ENCODE assay signal across 26 cellular contexts in the genomic region with DNA sequence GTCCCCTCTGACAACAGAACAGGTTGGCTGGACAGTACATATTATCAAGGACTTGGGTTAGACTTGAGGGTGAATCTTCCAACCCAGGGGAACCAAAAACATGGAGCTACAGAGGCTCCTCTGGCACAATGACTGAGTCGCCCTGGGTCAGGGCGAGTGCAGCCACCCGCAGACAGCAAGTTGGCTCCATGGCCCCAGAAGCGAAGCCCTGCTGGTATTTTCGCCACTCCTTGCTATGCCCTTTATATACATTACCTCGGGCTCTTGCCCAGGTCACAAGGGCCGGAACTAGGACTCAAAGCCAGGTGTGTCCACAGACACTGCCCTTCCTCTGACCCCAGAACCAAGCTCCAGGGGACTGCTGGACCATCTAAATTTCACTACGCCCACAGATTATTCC.
DNase-seq lines count a peak whose midpoint lies in the region; ATAC-seq, FAIRE-seq and TF ChIP-seq lines count a peak whose summit lies in the region.
"Had no signal": no experiment of that assay in that cellular context is flagged by ENCODE, and none has a peak within 500 bp of the region (broad histone marks: within the 10 kb centered on the region; RNA-seq: fewer than 3 reads in every experiment).

No MANE protein-coding gene starts in this region.

- no peaks in the 10 kb centered on the region for H3K9me3 Mint-ChIP-seq in activated CD4-positive, alpha-beta memory T cell treated with anti-CD3 and anti-CD28 coated beads, Interleukin-2, amount 10 ng/mL, durations not matched to agents 7 days and 5 days
- H3K9me3 Mint-ChIP-seq: activated CD4-positive, alpha-beta memory T cell treated with anti-CD3 and anti-CD28 coated beads for 36 hours; activated naive CD8-positive, alpha-beta T cell treated with anti-CD3 and anti-CD28 coated beads, Interleukin-2, amount 10 ng/mL, durations not matched to agents 7 days and 5 days; stimulated activated naive B cell treated with anti-CD40 and anti-IgM and Interleukin-4, amounts not matched to agents 10 μg/mL and 1 μg/mL and 100 μg/mL, for 72 hours had no signal

- CTCF ChIA-PET in HepG2 (lab: Yijun Ruan, JAX; ENCODE audit: low intra/inter-chr PET ratio, low total read pairs), result no interaction called here
- CTCF ChIA-PET in activated CD4-positive, alpha-beta memory T cell treated with anti-CD3 and anti-CD28 coated beads, Interleukin-2, amount 10 ng/mL, durations not matched to agents 7 days and 5 days (lab: Charles Lee), result no interaction called here

- no peak overlapping the region for H3K9ac ChIP-seq in liver (ENCODE audit: low read depth in 1 of 2, low read length in 2 of 2)
- no peak overlapping the region for H3K9ac ChIP-seq in HepG2 (ENCODE audit: insufficient read depth, low read depth, low read length)
- H3K9ac ChIP-seq in kidney (ENCODE audit: low read length in 2 of 2), result no peak overlapping the region
- H3K9ac ChIP-seq: KMS-11 had no signal

- H3K9me3 ChIP-seq in liver (ENCODE audit: control insufficient read depth in 4 of 4, low read length in 3 of 4), result no peaks in the 10 kb centered on the region
- no peaks in the 10 kb centered on the region for H3K9me3 ChIP-seq in HepG2 (ENCODE audit: low read length)
- no peaks in the 10 kb centered on the region for H3K9me3 ChIP-seq in kidney (ENCODE audit: control insufficient read depth in 1 of 2, low read length in 2 of 2)
- H3K9me3 ChIP-seq in spleen, result no peaks in the 10 kb centered on the region
- H3K9me3 ChIP-seq: A549, gastrocnemius medialis, upper lobe of left lung had no signal

- intact Hi-C loops in HepG2 (cut with micrococcal nuclease; ENCODE audit: unreplicated experiment) (no loop called here), kidney (cut with DNase I) (no loop called here), spleen (cut with DNase I; ENCODE audit: low total_unique reads) (no loop called here)

- DNase-seq in HepG2 (ENCODE audit: low spot score) (no peak), kidney (peak; percentile 12), spleen (no peak), NCI-H1105 (lab: John Stamatoyannopoulos, UW) (no peak), NCI-H2081 treated with DMSO at 0.1 percent for 48 hours (lab: John Stamatoyannopoulos, UW) (no peak), DMS153 (lab: John Stamatoyannopoulos, UW) (no peak)
- DNase-seq in activated CD4-positive, alpha-beta memory T cell treated with anti-CD3 and anti-CD28 coated beads, Interleukin-2, amount 10 ng/mL, durations not matched to agents 7 days and 5 days, result no peak
- DNase-seq: activated CD4-positive, alpha-beta memory T cell treated with anti-CD3 and anti-CD28 coated beads for 36 hours; activated naive CD8-positive, alpha-beta T cell treated with anti-CD3 and anti-CD28 coated beads, Interleukin-2, amount 10 ng/mL, durations not matched to agents 7 days and 5 days; DMS79; effector CD8-positive, alpha-beta T cell; erythroblast; gastrocnemius medialis; islet precursor cell; NK-92 treated with Interleukin-12 subunit alpha and Interleukin-12 subunit beta, amount 100 ng/mL, for 24 hours; stimulated activated CD4-positive, alpha-beta T cell treated with anti-CD3 and anti-CD28 coated beads, Interleukin-12 subunit alpha, Interleukin-12 subunit beta, amount 100 ng/mL, for 4 hours; stimulated activated CD4-positive, alpha-beta T cell treated with anti-CD3 and anti-CD28 coated beads, Interleukin-4, amount 100 ng/mL, for 24 hours; stimulated activated naive B cell treated with anti-CD40 and anti-IgM and Interleukin-4, amounts not matched to agents 10 μg/mL and 1 μg/mL and 100 μg/mL, for 72 hours; upper lobe of left lung had no signal

- TF ChIP-seq RAD21 in liver (IDR thresholded peaks at IDR 0.05) (no peak), HepG2 (CRISPR knock-in tag; IDR thresholded peaks at IDR 0.05) (no peak)

- POLR2A ChIA-PET in HepG2 (lab: Yijun Ruan, JAX), result no interaction called here
- POLR2A ChIA-PET in activated CD4-positive, alpha-beta memory T cell treated with anti-CD3 and anti-CD28 coated beads, Interleukin-2, amount 10 ng/mL, durations not matched to agents 7 days and 5 days (lab: Charles Lee), result no interaction called here

- H3K27me3 ChIP-seq in liver (ENCODE audit: control insufficient read depth in 4 of 4, insufficient read depth in 4 of 4, low read length in 3 of 4) (no peaks in the 10 kb centered on the region), HepG2 (ENCODE audit: control insufficient read depth in 1 of 2, insufficient read depth in 2 of 2, low read length in 2 of 2) (peaks cover 6 to 33% of the 10 kb centered on the region in 2 experiments; a peak in 3 of 5 replicates), spleen (replicated peaks in 1 of 7) (peaks cover 0 to 9% (median 0%) of the 10 kb centered on the region in 7 donors)
- H3K27me3 ChIP-seq: gastrocnemius medialis, upper lobe of left lung had no signal

- 90% methylated on average over 8 of the region's 8 CpGs for WGBS in liver
- 30% methylated on average over 4 of the region's 8 CpGs for WGBS in HepG2 (ENCODE audit: low lambda C conversion rate)
- 87 to 95% (median 91%) methylated on average over 8 of the region's 8 CpGs for WGBS in spleen, 5 donors

- no peaks in the 10 kb centered on the region for H3K36me3 Mint-ChIP-seq in activated CD4-positive, alpha-beta memory T cell treated with anti-CD3 and anti-CD28 coated beads, Interleukin-2, amount 10 ng/mL, durations not matched to agents 7 days and 5 days (ENCODE audit: low read depth)
- H3K36me3 Mint-ChIP-seq: activated CD4-positive, alpha-beta memory T cell treated with anti-CD3 and anti-CD28 coated beads for 36 hours; activated naive CD8-positive, alpha-beta T cell treated with anti-CD3 and anti-CD28 coated beads, Interleukin-2, amount 10 ng/mL, durations not matched to agents 7 days and 5 days; stimulated activated naive B cell treated with anti-CD40 and anti-IgM and Interleukin-4, amounts not matched to agents 10 μg/mL and 1 μg/mL and 100 μg/mL, for 72 hours had no signal

- TF ChIP-seq EP300 in HepG2 (IDR thresholded peaks at IDR 0.05; ENCODE audit: low read depth in 2 of 2, low read length in 2 of 2) (no peak), HepG2 (CRISPR knock-in tag; IDR thresholded peaks at IDR 0.05; ENCODE audit: borderline replicate concordance) (no peak)

- FAIRE-seq in HepG2 (lab: Jason Lieb, UNC) (no peak), kidney (lab: Jason Lieb, UNC) (no peak)
- FAIRE-seq: A549, GM18507, RCC 7860, TTC549 had no signal

- H3K4me1 ChIP-seq in liver (ENCODE audit: control insufficient read depth in 4 of 4, insufficient read depth in 4 of 4, low read length in 3 of 4) (peaks cover 0 to 5% (median 0%) of the 10 kb centered on the region in 4 donors), HepG2 (ENCODE audit: insufficient read depth, low read length) (no peaks in the 10 kb centered on the region), kidney (ENCODE audit: control insufficient read depth in 1 of 2, insufficient read depth in 1 of 2, low read depth in 1 of 2, low read length in 2 of 2) (peaks cover 15 to 32% of the 10 kb centered on the region in 2 donors), spleen (peaks cover 0 to 26% (median 0%) of the 10 kb centered on the region in 6 donors)
- H3K4me1 ChIP-seq: upper lobe of left lung had no signal

- H3K27ac Mint-ChIP-seq in activated CD4-positive, alpha-beta memory T cell treated with anti-CD3 and anti-CD28 coated beads, Interleukin-2, amount 10 ng/mL, durations not matched to agents 7 days and 5 days, result no peak overlapping the region
- H3K27ac Mint-ChIP-seq: activated CD4-positive, alpha-beta memory T cell treated with anti-CD3 and anti-CD28 coated beads for 36 hours; activated naive CD8-positive, alpha-beta T cell treated with anti-CD3 and anti-CD28 coated beads, Interleukin-2, amount 10 ng/mL, durations not matched to agents 7 days and 5 days; stimulated activated naive B cell treated with anti-CD40 and anti-IgM and Interleukin-4, amounts not matched to agents 10 μg/mL and 1 μg/mL and 100 μg/mL, for 72 hours had no signal

- no peak overlapping the region for H2AFZ ChIP-seq in HepG2 (ENCODE audit: low read length)

- BruUV-seq in HepG2 (replicated peaks; lab: Mats Ljungman, UMichigan), result no TSS peak

- no peaks in the 10 kb centered on the region for H3K4me1 Mint-ChIP-seq in activated CD4-positive, alpha-beta memory T cell treated with anti-CD3 and anti-CD28 coated beads, Interleukin-2, amount 10 ng/mL, durations not matched to agents 7 days and 5 days
- H3K4me1 Mint-ChIP-seq: activated naive CD8-positive, alpha-beta T cell treated with anti-CD3 and anti-CD28 coated beads, Interleukin-2, amount 10 ng/mL, durations not matched to agents 7 days and 5 days; stimulated activated naive B cell treated with anti-CD40 and anti-IgM and Interleukin-4, amounts not matched to agents 10 μg/mL and 1 μg/mL and 100 μg/mL, for 72 hours had no signal

- H3K36me3 ChIP-seq in liver (ENCODE audit: control insufficient read depth in 4 of 4, insufficient read depth in 3 of 4, low read depth in 1 of 4, low read length in 3 of 4), result no peaks in the 10 kb centered on the region
- no peaks in the 10 kb centered on the region for H3K36me3 ChIP-seq in HepG2 (replicated peaks in 1 of 2; ENCODE audit: control insufficient read depth in 1 of 2, insufficient read depth in 2 of 2, low read length in 2 of 2)
- no peaks in the 10 kb centered on the region for H3K36me3 ChIP-seq in kidney (ENCODE audit: control insufficient read depth in 1 of 2, insufficient read depth in 2 of 2, low read length in 2 of 2)
- H3K36me3 ChIP-seq in spleen, result no peaks in the 10 kb centered on the region
- H3K36me3 ChIP-seq: gastrocnemius medialis, upper lobe of left lung had no signal

- no peaks in the 10 kb centered on the region for H4K20me1 ChIP-seq in HepG2 (ENCODE audit: insufficient read depth, low read length)

- TF ChIP-seq CTCF in liver (IDR thresholded peaks at IDR 0.05; ENCODE audit: low read depth, low read length, missing input control) (no peak), HepG2 (CRISPR knock-in tag; IDR thresholded peaks at IDR 0.05) (no peak), kidney (IDR thresholded peaks at IDR 0.05; ENCODE audit: borderline replicate concordance, extremely low read depth, insufficient read depth) (no peak), spleen (IDR thresholded peaks at IDR 0.05 in 8 of 11, conservative IDR thresholded peaks at IDR 0.05 in 3 of 11) (no peak)

- H3K27ac ChIP-seq in liver (ENCODE audit: low read depth in 1 of 2, low read length in 2 of 2), result peak overlapping the region; percentile 12 to 40
- no peak overlapping the region for H3K27ac ChIP-seq in HepG2 (ENCODE audit: extremely low read length, insufficient read depth, low read length)
- peak overlapping the region in 1 of 2 donors; percentile 43 for H3K27ac ChIP-seq in kidney (ENCODE audit: low read depth in 2 of 2, low read length in 2 of 2)
- H3K27ac ChIP-seq in spleen, result peak overlapping the region in 6 of 8 donors; percentile 8 to 76 (median 69)
- H3K27ac ChIP-seq: KMS-11 had no signal

- H3K27me3 Mint-ChIP-seq in activated CD4-positive, alpha-beta memory T cell treated with anti-CD3 and anti-CD28 coated beads, Interleukin-2, amount 10 ng/mL, durations not matched to agents 7 days and 5 days, result peaks cover 28% of the 10 kb centered on the region

- ATAC-seq in HepG2, result no peak
- ATAC-seq: activated CD4-positive, CD25-positive, alpha-beta regulatory T cell treated with anti-CD3 and anti-CD28 coated beads, Interleukin-2, amount 50 U/mL, for 24 hours; gastrocnemius medialis; stimulated activated naive B cell treated with anti-CD40 and anti-IgM and Interleukin-4, amounts not matched to agents 10 μg/mL and 1 μg/mL and 100 μg/mL, for 72 hours had no signal

- H3K4me3 ChIP-seq in liver (ENCODE audit: low read depth in 1 of 3, low read length in 3 of 3) (no peak overlapping the region), HepG2 (replicated peaks in 1 of 3; ENCODE audit: insufficient read depth in 1 of 3, low read depth in 2 of 3, low read length in 3 of 3) (no peak overlapping the region), kidney (ENCODE audit: low read length in 2 of 2) (no peak overlapping the region), spleen (no peak overlapping the region)
- H3K4me3 ChIP-seq: A549, gastrocnemius medialis, upper lobe of left lung had no signal

- no peaks in the 10 kb centered on the region for H3K79me2 ChIP-seq in HepG2 (ENCODE audit: insufficient read depth, low read length)

- in situ Hi-C loops in HepG2 (cut with HindIII; ENCODE audit: extremely low pct_ligation_motif_present, low pct_unique_long_range_greater_than_20kb), result no loop called here

- no peak overlapping the region for H3K4me3 Mint-ChIP-seq in activated CD4-positive, alpha-beta memory T cell treated with anti-CD3 and anti-CD28 coated beads, Interleukin-2, amount 10 ng/mL, durations not matched to agents 7 days and 5 days
- H3K4me3 Mint-ChIP-seq: activated CD4-positive, alpha-beta memory T cell treated with anti-CD3 and anti-CD28 coated beads for 36 hours; activated naive CD8-positive, alpha-beta T cell treated with anti-CD3 and anti-CD28 coated beads, Interleukin-2, amount 10 ng/mL, durations not matched to agents 7 days and 5 days; stimulated activated naive B cell treated with anti-CD40 and anti-IgM and Interleukin-4, amounts not matched to agents 10 μg/mL and 1 μg/mL and 100 μg/mL, for 72 hours had no signal

- H3K4me2 ChIP-seq in HepG2 (ENCODE audit: low read depth, low read length), result no peak overlapping the region
- H3K4me2 ChIP-seq: A549, KMS-11 had no signal

- TF ChIP-seq POLR2A in HepG2 (IDR thresholded peaks at IDR 0.05; ENCODE audit: insufficient read depth in 1 of 2, low read depth in 2 of 2, low read length in 2 of 2) (no peak), spleen (IDR thresholded peaks at IDR 0.05) (no peak)
